In genomic region chr7:150378115-150378852, GRCh38 we compare ENCODE assay signal across 1 cellular context.
A peak's percentile ranks its signal among the peaks of the same experiment; 100 is the strongest.
TF ChIP-seq lines count a peak whose summit lies in the region.

No MANE protein-coding gene starts in this region.

TF ChIP-seq in HepG2, 621 proteins besides CTCF, POLR2A, EP300 and RAD21 (continued from another document):
- TF ChIP-seq ZHX1 (CRISPR knock-in tag; IDR thresholded peaks at IDR 0.05; ENCODE audit: low read depth) (no peak), ZFP36L1 (CRISPR knock-in tag; IDR thresholded peaks at IDR 0.05) (no peak), ZNF781 (CRISPR knock-in tag; IDR thresholded peaks at IDR 0.05; ENCODE audit: borderline replicate concordance, not compliant biosample characterization) (peak; percentile 79), SOX13 (IDR thresholded peaks at IDR 0.05) (peak; percentile 29; the same call in 1 of the 2 replicates), SOX13 (CRISPR knock-in tag; conservative IDR thresholded peaks at IDR 0.05 in 1 of 2, IDR thresholded peaks at IDR 0.05 in 1 of 2) (peak in 1 of 2 experiments; percentile 42; a peak in 1 of 4 replicates), ZSCAN29 (CRISPR knock-in tag; conservative IDR thresholded peaks at IDR 0.05) (0 out of 2 replicates have a peak, but pooled peaks have one; percentile 32), NONO (IDR thresholded peaks at IDR 0.05) (no peak), NONO (CRISPR knock-in tag; conservative IDR thresholded peaks at IDR 0.05) (no peak), TIGD3 (CRISPR knock-in tag; IDR thresholded peaks at IDR 0.05; ENCODE audit: borderline replicate concordance) (0 out of 2 replicates have a peak, but pooled peaks have one; percentile 10), ERF (CRISPR knock-in tag; IDR thresholded peaks at IDR 0.05) (peak; percentile 38; the same call in 1 of the 2 replicates), ETV5 (CRISPR knock-in tag; IDR thresholded peaks at IDR 0.05; ENCODE audit: borderline replicate concordance) (peak; percentile 41; the same call in 1 of the 2 replicates), TFDP1 (CRISPR knock-in tag; IDR thresholded peaks at IDR 0.05; ENCODE audit: borderline replicate concordance) (no peak), ZNF234 (CRISPR knock-in tag; conservative IDR thresholded peaks at IDR 0.05) (no peak), PHB2 (IDR thresholded peaks at IDR 0.05; ENCODE audit: partially characterized antibody) (no peak), ZNF547 (CRISPR knock-in tag; IDR thresholded peaks at IDR 0.05) (no peak; the same call in 1 of the 2 replicates)
